In the genomic region with DNA sequence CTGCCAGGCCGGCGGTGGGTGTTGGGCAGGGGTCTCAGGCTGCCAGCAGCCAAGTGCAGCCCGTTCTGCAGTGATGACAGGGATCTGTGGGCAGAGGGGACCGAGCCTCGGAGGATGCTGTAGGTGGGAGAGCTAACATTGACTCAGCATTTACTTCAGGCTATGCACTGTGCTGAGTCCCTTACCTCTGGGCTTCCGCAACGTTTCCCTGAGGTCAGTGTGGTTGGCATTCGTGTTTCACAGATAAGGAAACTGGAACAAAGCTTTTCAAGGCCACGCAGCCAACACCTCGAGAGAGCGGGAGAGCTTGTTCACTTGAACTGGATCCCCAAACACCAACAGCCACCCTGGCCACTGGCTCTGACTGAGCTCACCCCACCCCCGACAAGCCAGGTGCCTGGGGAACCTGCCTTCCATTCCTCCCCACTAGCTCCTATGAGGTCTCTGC, we compare ENCODE assay signal across 8 cellular contexts. TPM values are rescaled to one million over a fixed set of nuclear protein-coding genes. Genes with fewer than 3 reads are reported as not detected.
A peak's percentile ranks its signal among the peaks of the same experiment; 100 is the strongest.
DNase-seq lines count a peak whose midpoint lies in the region; ATAC-seq and TF ChIP-seq lines count a peak whose summit lies in the region.

No MANE protein-coding gene starts in this region.

- peaks cover 15% of the 10 kb centered on the region for H3K4me1 ChIP-seq in effector memory CD4-positive, alpha-beta T cell (ENCODE audit: control insufficient read depth, insufficient read depth, low read length, poor library complexity, severe bottlenecking)

- no peak overlapping the region for H3K27ac Mint-ChIP-seq in nephron

- H3K9me3 Mint-ChIP-seq in nephron, result no peaks in the 10 kb centered on the region

- no peaks in the 10 kb centered on the region for H3K4me1 Mint-ChIP-seq in nephron

- TF ChIP-seq CTCF in nephron (IDR thresholded peaks at IDR 0.05; ENCODE audit: unreplicated experiment in 3 of 3), result no peak

- peak overlapping the region; percentile 61 to 81 (median 78) for H3K4me3 Mint-ChIP-seq in nephron

- H3K27ac ChIP-seq in effector memory CD4-positive, alpha-beta T cell (ENCODE audit: insufficient read depth, low read length, poor library complexity, severe bottlenecking), result peak overlapping the region; percentile 79
- no peak overlapping the region for H3K27ac ChIP-seq in substantia nigra (ENCODE audit: low read depth, low read length, poor library complexity, severe bottlenecking)

- H3K36me3 ChIP-seq in effector memory CD4-positive, alpha-beta T cell (ENCODE audit: control insufficient read depth, insufficient read depth, low read length), result no peaks in the 10 kb centered on the region

- H3K36me3 Mint-ChIP-seq in nephron (ENCODE audit: low read depth), result no peaks in the 10 kb centered on the region

- no peaks in the 10 kb centered on the region for H3K27me3 ChIP-seq in effector memory CD4-positive, alpha-beta T cell (replicated peaks; ENCODE audit: control insufficient read depth, insufficient read depth, low read length, poor library complexity, severe bottlenecking)

- H3K4me3 ChIP-seq in effector memory CD4-positive, alpha-beta T cell (ENCODE audit: insufficient read depth, low read depth, low read length, poor library complexity, severe bottlenecking), result peak overlapping the region; percentile 71

- peaks cover 23% of the 10 kb centered on the region for H3K27me3 Mint-ChIP-seq in nephron (ENCODE audit: low read depth)

- ATAC-seq in HG02798 (IDR thresholded peaks at IDR 0.05; ENCODE audit: poor library complexity, unreplicated experiment) (peak; percentile 2), HG03139 (IDR thresholded peaks at IDR 0.05; ENCODE audit: unreplicated experiment) (no peak)

- no peaks in the 10 kb centered on the region for H3K9me3 ChIP-seq in effector memory CD4-positive, alpha-beta T cell (ENCODE audit: control insufficient read depth, low read length)

- DNase-seq in ELR (ENCODE audit: low read depth), result peak; percentile 5
- peak in 4 of 5 donors; percentile 23 to 75 (median 40) for DNase-seq in T-helper 1 cell
- peak; percentile 43 to 58 (median 58) for DNase-seq in effector memory CD4-positive, alpha-beta T cell
- no peak for DNase-seq in substantia nigra (lab: John Stamatoyannopoulos, UW)
- DNase-seq in A172 (ENCODE audit: low spot score), result no peak

RNA-seq across cellular contexts. Expression of a gene that starts 0.8 kb away (rescaled TPM):
- total RNA-seq in A172 (2014; rRNA removed; shearing (Covaris generic)), result not detected in 2 replicates

RNA-seq across cellular contexts. Expression of a gene that starts 27.3 kb away (rescaled TPM):
- total RNA-seq in A172 (2014; rRNA removed; shearing (Covaris generic)), result not detected in 2 replicates

Comparison
In these comparisons a context has a peak if more than half of its experiments do, and no peak if none do; other contexts are left out.
1. DNase-seq: peak in ELR (single experiment), T-helper 1 cell (4 of 5) and effector memory CD4-positive, alpha-beta T cell (3 of 3); none in substantia nigra (0 of 49) and A172 (single experiment).